Comparison of ENCODE assay signal across 8 cellular contexts in genomic region chr7:12244129-12244528, GRCh38. TPM values are rescaled to one million over a fixed set of nuclear protein-coding genes. Genes with fewer than 3 reads are reported as not detected.
DNase-seq lines count a peak whose midpoint lies in the region; ATAC-seq and TF ChIP-seq lines count a peak whose summit lies in the region.

No MANE protein-coding gene starts in this region.

- H2AFZ ChIP-seq in neuronal stem cell (ENCODE audit: low read length) = no peak overlapping the region

- no peak overlapping the region for H2BK5ac ChIP-seq in neuronal stem cell (ENCODE audit: low read length)

- H3K36me3 ChIP-seq in neuronal stem cell (replicated peaks in 1 of 2; ENCODE audit: control insufficient read depth in 2 of 2, insufficient read depth in 2 of 2, low read length in 2 of 2) = no peaks in the 10 kb centered on the region

- TF ChIP-seq CTCF in GM12865 (IDR thresholded peaks at IDR 0.05; ENCODE audit: insufficient read depth, low read depth, low read length, missing control alignments) = peak; percentile 13

- H2BK120ac ChIP-seq in neuronal stem cell (ENCODE audit: low read depth, low read length) = no peak overlapping the region

- H3K18ac ChIP-seq in neuronal stem cell (ENCODE audit: low read length) = no peak overlapping the region

- WGBS in neuronal stem cell (ENCODE audit: extremely low coverage in 2 of 2, insufficient read length in 2 of 2, insufficient replicate concordance in 1 of 2), 2 donors = 100% methylated on average over 1 of the region's 3 CpGs

- H3K4me1 ChIP-seq in neuronal stem cell (ENCODE audit: control insufficient read depth in 2 of 2, insufficient read depth in 1 of 2, low read depth in 1 of 2, low read length in 2 of 2) = no peaks in the 10 kb centered on the region

- no peaks in the 10 kb centered on the region for H3K27me3 ChIP-seq in neuronal stem cell (ENCODE audit: control insufficient read depth in 3 of 3, insufficient read depth in 3 of 3, low read depth in 1 of 3, low read length in 3 of 3)

- in situ Hi-C loops in T47D (cut with HindIII; ENCODE audit: low pct_unique_long_range_greater_than_20kb, low sequenced_read_pairs) = no loop called here

- DNase-seq in GM12865 (ENCODE audit: low read depth) (peak; percentile 16), M059J (ENCODE audit: low read depth) (peak; percentile 61), T47D (ENCODE audit: low read depth in 1 of 2, low spot score in 1 of 2) (peak; percentile 41 to 80), neuronal stem cell (ENCODE audit: low spot score) (peak; percentile 4), inferior parietal cortex (ENCODE audit: extremely low spot score) (no peak), NCI-H2029 treated with DMSO at 0.1 percent for 48 hours (lab: John Stamatoyannopoulos, UW) (no peak)
- no peak for DNase-seq in NK-92 treated with Interleukin-12 subunit alpha and Interleukin-12 subunit beta, amount 100 ng/mL, for 24 hours (lab: John Stamatoyannopoulos, UW)

- ATAC-seq in HG03045 (IDR thresholded peaks at IDR 0.05; ENCODE audit: unreplicated experiment) = no peak

- no peak overlapping the region for H2BK12ac ChIP-seq in neuronal stem cell (ENCODE audit: low read length)

- no peak overlapping the region for H4K91ac ChIP-seq in neuronal stem cell (ENCODE audit: low read depth, low read length, poor library complexity)

- no peak overlapping the region for H3K14ac ChIP-seq in neuronal stem cell (ENCODE audit: low read length)

- H2BK15ac ChIP-seq in neuronal stem cell (ENCODE audit: low read length) = no peak overlapping the region

- H2AK5ac ChIP-seq in neuronal stem cell (ENCODE audit: low read depth, low read length) = no peak overlapping the region

- H3K9me3 ChIP-seq in neuronal stem cell (replicated peaks in 1 of 2; ENCODE audit: control insufficient read depth in 2 of 2, insufficient read depth in 1 of 2, low read depth in 1 of 2, low read length in 2 of 2) = no peaks in the 10 kb centered on the region

- H3K23ac ChIP-seq in neuronal stem cell (ENCODE audit: low read depth, low read length, poor library complexity) = no peak overlapping the region

- H3K4me3 ChIP-seq in GM12865 (ENCODE audit: low read depth, low read length) (no peak overlapping the region), neuronal stem cell (ENCODE audit: low read length in 2 of 2) (no peak overlapping the region)

- no peak overlapping the region for H3K4ac ChIP-seq in neuronal stem cell (ENCODE audit: low read length)

- no peak overlapping the region for H3K9ac ChIP-seq in neuronal stem cell (ENCODE audit: low read depth, low read length, poor library complexity)

- no peak overlapping the region for H3K4me2 ChIP-seq in neuronal stem cell (ENCODE audit: insufficient read depth, low read length, poor library complexity, severe bottlenecking)

- H3K27ac ChIP-seq in neuronal stem cell (replicated peaks; ENCODE audit: low read length) = no peak overlapping the region

- no peak overlapping the region for H4K8ac ChIP-seq in neuronal stem cell (ENCODE audit: low read depth, low read length)

- no peaks in the 10 kb centered on the region for H3K79me1 ChIP-seq in neuronal stem cell (ENCODE audit: low read depth, low read length)

RNA-seq across cellular contexts. Expression of gene TMEM106B, which starts 33.0 kb away (rescaled TPM):
- 125 and 171 TPM in 2 replicates for total RNA-seq in M059J (2014; rRNA removed; shearing (Covaris generic))
- 36.9 TPM for polyA plus RNA-seq in neuronal stem cell (2013, experiment 1 of 2)
- 38.3 TPM for polyA plus RNA-seq in neuronal stem cell (2013, experiment 2 of 2)

Comparison
In these comparisons a context has a peak if more than half of its experiments do, and no peak if none do; other contexts are left out.
1. DNase-seq: peak in GM12865 (single experiment), M059J (single experiment), T47D (2 of 2) and neuronal stem cell (single experiment); none in inferior parietal cortex (single experiment), NCI-H2029 treated with DMSO at 0.1 percent for 48 hours (single experiment) and NK-92 treated with Interleukin-12 subunit alpha and Interleukin-12 subunit beta, amount 100 ng/mL, for 24 hours (single experiment).